In genomic region chr3:40855871-40856270, GRCh38 we compare ENCODE assay signal across 27 cellular contexts.
"Had no signal": no experiment of that assay in that cellular context is flagged by ENCODE, and none has a peak within 500 bp of the region (broad histone marks: within the 10 kb centered on the region; RNA-seq: fewer than 3 reads in every experiment).

No MANE protein-coding gene starts in this region.

- DNase-seq: activated effector memory CD4-positive, alpha-beta T cell treated with anti-CD3 and anti-CD28 coated beads, Interleukin-2, amount 50 U/mL, for 16 hours; activated effector memory CD4-positive, alpha-beta T cell treated with Interleukin-2 at 50 U/mL for 16 hours; activated gamma-delta T cell; activated gamma-delta T cell treated with Interleukin-2 at 50 U/mL for 16 hours; activated naive CD4-positive, alpha-beta T cell treated with anti-CD3 and anti-CD28 coated beads for 36 hours; activated naive CD4-positive, alpha-beta T cell treated with anti-CD3 and anti-CD28 coated beads, Interleukin-2, amount 10 ng/mL, durations not matched to agents 7 days and 5 days; activated naive CD4-positive, alpha-beta T cell treated with anti-CD3 and anti-CD28 coated beads, Interleukin-2, amount 50 U/mL, for 16 hours; activated naive CD4-positive, alpha-beta T cell treated with Interleukin-2 at 50 U/mL for 16 hours; activated naive CD8-positive, alpha-beta T cell treated with anti-CD3 and anti-CD28 coated beads for 36 hours; activated naive CD8-positive, alpha-beta T cell treated with anti-CD3 and anti-CD28 coated beads, Interleukin-2, amount 10 ng/mL, durations not matched to agents 7 days and 5 days; activated naive CD8-positive, alpha-beta T cell treated with anti-CD3 and anti-CD28 coated beads, Interleukin-2, amount 50 U/mL, for 24 hours; activated T-cell treated with anti-CD3 and anti-CD28 coated beads, Interleukin-2, amount 50 U/mL, for 1 hour; activated T-cell treated with anti-CD3 and anti-CD28 coated beads, Interleukin-2, amount 50 U/mL, for 24 hours; activated T-cell treated with anti-CD3 and anti-CD28 coated beads, Interleukin-2, amount 50 U/mL, for 4 hours; activated T-cell treated with anti-CD3 and anti-CD28 coated beads, Interleukin-2, amount 50 U/mL, for 48 hours; activated T-cell treated with anti-CD3 and anti-CD28 coated beads, Interleukin-2, amount 50 U/mL, for 72 hours; adrenal gland; amniotic stem cell; amygdala; anterior cingulate cortex; aorta; body of pancreas; brain microvascular endothelial cell; central memory CD4-positive, alpha-beta T cell; cerebellar nuclear complex had no signal

- ATAC-seq: activated naive CD4-positive, alpha-beta T cell treated with anti-CD3 and anti-CD28 coated beads, Interleukin-2, amount 50 U/mL, for 72 hours; activated naive CD8-positive, alpha-beta T cell treated with anti-CD3 and anti-CD28 coated beads, Interleukin-2, amount 50 U/mL, for 24 hours; activated T-cell treated with anti-CD3 and anti-CD28 coated beads, Interleukin-2, amount 50 U/mL, for 4 hours; activated T-cell treated with anti-CD3 and anti-CD28 coated beads, Interleukin-2, amount 50 U/mL, for 72 hours; activated T-helper 17 cell treated with anti-CD3 and anti-CD28 coated beads, Interleukin-2, amount 50 U/mL, for 72 hours; body of pancreas had no signal
